ENCODE assay signal across 1 cellular context in the genomic region with DNA sequence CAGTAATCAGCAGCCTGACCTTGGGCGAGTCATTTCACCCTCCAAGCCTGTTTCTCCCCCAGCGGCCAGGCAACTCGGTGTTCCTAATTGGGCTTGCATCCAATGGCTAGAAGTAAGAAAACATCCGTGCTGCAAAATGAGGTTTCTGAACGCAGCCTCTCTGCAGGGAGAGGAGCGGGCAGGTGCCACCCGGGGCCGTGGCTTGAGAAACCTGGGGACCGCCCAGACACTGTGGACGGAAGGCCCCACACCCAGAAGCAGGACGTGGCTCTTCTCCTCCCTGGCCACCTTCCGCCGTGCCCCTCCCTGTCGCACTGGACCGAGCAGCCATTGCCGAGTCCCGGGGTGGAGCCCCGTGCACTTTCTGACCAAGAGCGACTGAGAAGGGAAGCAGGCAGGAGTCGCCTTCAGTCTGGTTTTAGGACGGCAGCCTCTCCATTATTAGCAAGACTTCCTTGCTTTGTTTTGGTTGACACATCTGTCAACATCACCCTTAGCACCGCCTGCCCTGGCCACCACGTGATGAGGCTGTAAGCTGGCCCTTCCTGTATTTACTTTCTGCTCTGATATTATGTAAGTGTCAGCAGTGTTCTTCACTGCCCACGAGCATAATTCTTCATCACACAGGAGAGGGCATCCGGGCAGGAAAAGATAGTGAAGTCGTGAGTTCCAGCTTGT.
TF ChIP-seq lines count a peak whose summit lies in the region.

No MANE protein-coding gene starts in this region.

TF ChIP-seq in HepG2, 621 proteins besides CTCF, POLR2A, EP300 and RAD21 (continued from another document and continues in another):
- TF ChIP-seq BRCA1 (CRISPR knock-in tag; IDR thresholded peaks at IDR 0.05) (0 out of 2 replicates have a peak, but pooled peaks have one; percentile 17), AFF4 (CRISPR knock-in tag; IDR thresholded peaks at IDR 0.05) (0 out of 2 replicates have a peak, but pooled peaks have one; percentile 37), NCOA1 (CRISPR knock-in tag; IDR thresholded peaks at IDR 0.05) (no peak), ZNF407 (CRISPR knock-in tag; IDR thresholded peaks at IDR 0.05; ENCODE audit: not compliant biosample characterization) (no peak), RBFOX2 (IDR thresholded peaks at IDR 0.05; ENCODE audit: low read depth, low read length) (no peak), NFE2L1 (CRISPR knock-in tag; IDR thresholded peaks at IDR 0.05; ENCODE audit: borderline replicate concordance) (no peak), GTF2F1 (IDR thresholded peaks at IDR 0.05; ENCODE audit: low read length) (no peak), AKAP8 (CRISPR knock-in tag; IDR thresholded peaks at IDR 0.05) (no peak; the same call in 1 of the 2 replicates), FOXM1 (CRISPR knock-in tag; IDR thresholded peaks at IDR 0.05) (no peak), JUND (CRISPR knock-in tag; IDR thresholded peaks at IDR 0.05) (no peak), ZSCAN20 (CRISPR knock-in tag; IDR thresholded peaks at IDR 0.05; ENCODE audit: borderline replicate concordance) (no peak), DNMT1 (CRISPR knock-in tag; IDR thresholded peaks at IDR 0.05) (no peak), YY1 (IDR thresholded peaks at IDR 0.05; ENCODE audit: insufficient read depth, insufficient replicate concordance, low read depth, low read length) (peak; percentile 78), NAIF1 (CRISPR knock-in tag; IDR thresholded peaks at IDR 0.05; ENCODE audit: borderline replicate concordance) (peak; percentile 14; the same call in 1 of the 2 replicates)
- TF ChIP-seq, protein P1, sequence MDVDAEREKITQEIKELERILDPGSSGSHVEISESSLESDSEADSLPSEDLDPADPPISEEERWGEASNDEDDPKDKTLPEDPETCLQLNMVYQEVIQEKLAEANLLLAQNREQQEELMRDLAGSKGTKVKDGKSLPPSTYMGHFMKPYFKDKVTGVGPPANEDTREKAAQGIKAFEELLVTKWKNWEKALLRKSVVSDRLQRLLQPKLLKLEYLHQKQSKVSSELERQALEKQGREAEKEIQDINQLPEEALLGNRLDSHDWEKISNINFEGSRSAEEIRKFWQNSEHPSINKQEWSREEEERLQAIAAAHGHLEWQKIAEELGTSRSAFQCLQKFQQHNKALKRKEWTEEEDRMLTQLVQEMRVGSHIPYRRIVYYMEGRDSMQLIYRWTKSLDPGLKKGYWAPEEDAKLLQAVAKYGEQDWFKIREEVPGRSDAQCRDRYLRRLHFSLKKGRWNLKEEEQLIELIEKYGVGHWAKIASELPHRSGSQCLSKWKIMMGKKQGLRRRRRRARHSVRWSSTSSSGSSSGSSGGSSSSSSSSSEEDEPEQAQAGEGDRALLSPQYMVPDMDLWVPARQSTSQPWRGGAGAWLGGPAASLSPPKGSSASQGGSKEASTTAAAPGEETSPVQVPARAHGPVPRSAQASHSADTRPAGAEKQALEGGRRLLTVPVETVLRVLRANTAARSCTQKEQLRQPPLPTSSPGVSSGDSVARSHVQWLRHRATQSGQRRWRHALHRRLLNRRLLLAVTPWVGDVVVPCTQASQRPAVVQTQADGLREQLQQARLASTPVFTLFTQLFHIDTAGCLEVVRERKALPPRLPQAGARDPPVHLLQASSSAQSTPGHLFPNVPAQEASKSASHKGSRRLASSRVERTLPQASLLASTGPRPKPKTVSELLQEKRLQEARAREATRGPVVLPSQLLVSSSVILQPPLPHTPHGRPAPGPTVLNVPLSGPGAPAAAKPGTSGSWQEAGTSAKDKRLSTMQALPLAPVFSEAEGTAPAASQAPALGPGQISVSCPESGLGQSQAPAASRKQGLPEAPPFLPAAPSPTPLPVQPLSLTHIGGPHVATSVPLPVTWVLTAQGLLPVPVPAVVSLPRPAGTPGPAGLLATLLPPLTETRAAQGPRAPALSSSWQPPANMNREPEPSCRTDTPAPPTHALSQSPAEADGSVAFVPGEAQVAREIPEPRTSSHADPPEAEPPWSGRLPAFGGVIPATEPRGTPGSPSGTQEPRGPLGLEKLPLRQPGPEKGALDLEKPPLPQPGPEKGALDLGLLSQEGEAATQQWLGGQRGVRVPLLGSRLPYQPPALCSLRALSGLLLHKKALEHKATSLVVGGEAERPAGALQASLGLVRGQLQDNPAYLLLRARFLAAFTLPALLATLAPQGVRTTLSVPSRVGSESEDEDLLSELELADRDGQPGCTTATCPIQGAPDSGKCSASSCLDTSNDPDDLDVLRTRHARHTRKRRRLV (CRISPR knock-in tag; IDR thresholded peaks at IDR 0.05) = no peak
- TF ChIP-seq, protein P2, sequence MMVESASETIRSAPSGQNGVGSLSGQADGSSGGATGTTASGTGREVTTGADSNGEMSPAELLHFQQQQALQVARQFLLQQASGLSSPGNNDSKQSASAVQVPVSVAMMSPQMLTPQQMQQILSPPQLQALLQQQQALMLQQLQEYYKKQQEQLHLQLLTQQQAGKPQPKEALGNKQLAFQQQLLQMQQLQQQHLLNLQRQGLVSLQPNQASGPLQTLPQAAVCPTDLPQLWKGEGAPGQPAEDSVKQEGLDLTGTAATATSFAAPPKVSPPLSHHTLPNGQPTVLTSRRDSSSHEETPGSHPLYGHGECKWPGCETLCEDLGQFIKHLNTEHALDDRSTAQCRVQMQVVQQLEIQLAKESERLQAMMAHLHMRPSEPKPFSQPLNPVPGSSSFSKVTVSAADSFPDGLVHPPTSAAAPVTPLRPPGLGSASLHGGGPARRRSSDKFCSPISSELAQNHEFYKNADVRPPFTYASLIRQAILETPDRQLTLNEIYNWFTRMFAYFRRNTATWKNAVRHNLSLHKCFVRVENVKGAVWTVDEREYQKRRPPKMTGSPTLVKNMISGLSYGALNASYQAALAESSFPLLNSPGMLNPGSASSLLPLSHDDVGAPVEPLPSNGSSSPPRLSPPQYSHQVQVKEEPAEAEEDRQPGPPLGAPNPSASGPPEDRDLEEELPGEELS (CRISPR knock-in tag; IDR thresholded peaks at IDR 0.05) = peak; percentile 86
- TF ChIP-seq, protein P3, sequence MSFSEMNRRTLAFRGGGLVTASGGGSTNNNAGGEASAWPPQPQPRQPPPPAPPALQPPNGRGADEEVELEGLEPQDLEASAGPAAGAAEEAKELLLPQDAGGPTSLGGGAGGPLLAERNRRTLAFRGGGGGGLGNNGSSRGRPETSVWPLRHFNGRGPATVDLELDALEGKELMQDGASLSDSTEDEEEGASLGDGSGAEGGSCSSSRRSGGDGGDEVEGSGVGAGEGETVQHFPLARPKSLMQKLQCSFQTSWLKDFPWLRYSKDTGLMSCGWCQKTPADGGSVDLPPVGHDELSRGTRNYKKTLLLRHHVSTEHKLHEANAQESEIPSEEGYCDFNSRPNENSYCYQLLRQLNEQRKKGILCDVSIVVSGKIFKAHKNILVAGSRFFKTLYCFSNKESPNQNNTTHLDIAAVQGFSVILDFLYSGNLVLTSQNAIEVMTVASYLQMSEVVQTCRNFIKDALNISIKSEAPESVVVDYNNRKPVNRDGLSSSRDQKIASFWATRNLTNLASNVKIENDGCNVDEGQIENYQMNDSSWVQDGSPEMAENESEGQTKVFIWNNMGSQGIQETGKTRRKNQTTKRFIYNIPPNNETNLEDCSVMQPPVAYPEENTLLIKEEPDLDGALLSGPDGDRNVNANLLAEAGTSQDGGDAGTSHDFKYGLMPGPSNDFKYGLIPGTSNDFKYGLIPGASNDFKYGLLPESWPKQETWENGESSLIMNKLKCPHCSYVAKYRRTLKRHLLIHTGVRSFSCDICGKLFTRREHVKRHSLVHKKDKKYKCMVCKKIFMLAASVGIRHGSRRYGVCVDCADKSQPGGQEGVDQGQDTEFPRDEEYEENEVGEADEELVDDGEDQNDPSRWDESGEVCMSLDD (CRISPR knock-in tag; IDR thresholded peaks at IDR 0.05; ENCODE audit: borderline replicate concordance) = no peak
- TF ChIP-seq, protein P4, sequence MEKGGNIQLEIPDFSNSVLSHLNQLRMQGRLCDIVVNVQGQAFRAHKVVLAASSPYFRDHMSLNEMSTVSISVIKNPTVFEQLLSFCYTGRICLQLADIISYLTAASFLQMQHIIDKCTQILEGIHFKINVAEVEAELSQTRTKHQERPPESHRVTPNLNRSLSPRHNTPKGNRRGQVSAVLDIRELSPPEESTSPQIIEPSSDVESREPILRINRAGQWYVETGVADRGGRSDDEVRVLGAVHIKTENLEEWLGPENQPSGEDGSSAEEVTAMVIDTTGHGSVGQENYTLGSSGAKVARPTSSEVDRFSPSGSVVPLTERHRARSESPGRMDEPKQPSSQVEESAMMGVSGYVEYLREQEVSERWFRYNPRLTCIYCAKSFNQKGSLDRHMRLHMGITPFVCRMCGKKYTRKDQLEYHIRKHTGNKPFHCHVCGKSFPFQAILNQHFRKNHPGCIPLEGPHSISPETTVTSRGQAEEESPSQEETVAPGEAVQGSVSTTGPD (CRISPR knock-in tag; IDR thresholded peaks at IDR 0.05) = no peak; the same call in 1 of the 2 replicates
- TF ChIP-seq, protein P5, sequence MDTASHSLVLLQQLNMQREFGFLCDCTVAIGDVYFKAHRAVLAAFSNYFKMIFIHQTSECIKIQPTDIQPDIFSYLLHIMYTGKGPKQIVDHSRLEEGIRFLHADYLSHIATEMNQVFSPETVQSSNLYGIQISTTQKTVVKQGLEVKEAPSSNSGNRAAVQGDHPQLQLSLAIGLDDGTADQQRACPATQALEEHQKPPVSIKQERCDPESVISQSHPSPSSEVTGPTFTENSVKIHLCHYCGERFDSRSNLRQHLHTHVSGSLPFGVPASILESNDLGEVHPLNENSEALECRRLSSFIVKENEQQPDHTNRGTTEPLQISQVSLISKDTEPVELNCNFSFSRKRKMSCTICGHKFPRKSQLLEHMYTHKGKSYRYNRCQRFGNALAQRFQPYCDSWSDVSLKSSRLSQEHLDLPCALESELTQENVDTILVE (CRISPR knock-in tag; IDR thresholded peaks at IDR 0.05) = 0 out of 2 replicates have a peak, but pooled peaks have one; percentile 19
